In the genomic region with DNA sequence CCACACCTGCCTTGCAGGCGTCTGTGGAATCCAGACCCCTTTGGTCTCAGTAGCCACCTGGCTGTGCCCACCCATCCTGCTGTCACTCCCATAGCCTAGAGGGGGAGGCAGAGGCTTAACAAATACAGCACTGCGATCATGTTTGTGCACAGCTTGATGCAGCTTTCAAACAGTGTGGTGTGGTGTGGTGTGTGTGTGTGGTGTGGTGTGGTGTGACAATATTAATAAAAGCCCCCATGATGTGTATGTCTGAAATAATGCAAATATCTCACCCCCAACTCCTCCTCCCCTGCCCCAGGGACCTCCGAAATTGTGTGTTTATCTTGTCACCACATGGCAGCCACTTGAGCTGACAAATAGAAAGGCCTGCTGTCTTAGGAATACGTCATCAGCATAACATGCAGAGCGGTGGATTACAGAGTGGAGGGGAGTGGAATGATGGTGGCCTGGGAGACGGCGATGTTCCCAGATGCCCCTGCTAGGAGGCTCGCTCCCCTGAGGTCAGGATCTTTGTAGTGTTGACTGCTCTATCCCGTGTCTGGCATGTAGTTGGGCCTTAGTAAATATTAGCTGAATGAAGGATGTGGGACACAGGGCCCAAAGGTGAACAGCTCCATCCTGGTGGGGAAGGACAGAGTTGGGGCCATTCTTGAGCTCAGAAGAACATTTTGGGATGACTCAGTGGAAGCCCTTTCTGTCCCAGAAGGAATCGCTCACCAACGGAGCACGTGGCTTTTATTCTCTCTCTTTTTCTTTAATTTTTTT, we compare ENCODE assay signal across 8 cellular contexts. TPM values are rescaled to one million over a fixed set of nuclear protein-coding genes. Genes with fewer than 3 reads are reported as not detected.
DNase-seq lines count a peak whose midpoint lies in the region; ATAC-seq, FAIRE-seq and TF ChIP-seq lines count a peak whose summit lies in the region.
"Had no signal": no experiment of that assay in that cellular context is flagged by ENCODE, and none has a peak within 500 bp of the region (broad histone marks: within the 10 kb centered on the region; RNA-seq: fewer than 3 reads in every experiment).

No MANE protein-coding gene starts in this region.

- H3K4me3 ChIP-seq in adrenal gland (no peak overlapping the region), right cardiac atrium (ENCODE audit: low read length) (no peak overlapping the region), small intestine (ENCODE audit: low read depth in 1 of 2, low read length in 2 of 2) (peak overlapping the region in 1 of 2 donors; percentile 97), left lung (no peak overlapping the region)

- TF ChIP-seq CTCF in GM10266 (IDR thresholded peaks at IDR 0.05; ENCODE audit: control insufficient read depth, insufficient read depth, low read depth, missing control alignments) (peak; percentile 70), adrenal gland (IDR thresholded peaks at IDR 0.05) (peak in 5 of 6 experiments; percentile 11 to 44 (median 27)), left lung (IDR thresholded peaks at IDR 0.05) (no peak)

- H3K36me3 ChIP-seq in adrenal gland (replicated peaks in 1 of 2), result peaks cover 0 to 11% of the 10 kb centered on the region in 2 donors
- peaks cover 0 to 5% of the 10 kb centered on the region in 2 donors for H3K36me3 ChIP-seq in small intestine (ENCODE audit: control insufficient read depth in 2 of 2, insufficient read depth in 2 of 2, low read length in 2 of 2)
- H3K36me3 ChIP-seq in left lung, result peaks cover 0 to 12% of the 10 kb centered on the region in 2 donors

- peak overlapping the region in 4 of 5 donors; percentile 49 to 83 (median 76) for H3K27ac ChIP-seq in adrenal gland
- peak overlapping the region; percentile 94 for H3K27ac ChIP-seq in right cardiac atrium (ENCODE audit: low read length)
- H3K27ac ChIP-seq in small intestine (ENCODE audit: low read depth in 1 of 2, low read length in 1 of 2), result peak overlapping the region; percentile 12 to 79
- H3K27ac ChIP-seq in left lung, result peak overlapping the region in 1 of 2 donors; percentile 53

- H3K27me3 ChIP-seq in adrenal gland, result no peaks in the 10 kb centered on the region
- no peaks in the 10 kb centered on the region for H3K27me3 ChIP-seq in right cardiac atrium (ENCODE audit: control insufficient read depth, insufficient read depth)
- no peaks in the 10 kb centered on the region for H3K27me3 ChIP-seq in small intestine (ENCODE audit: control insufficient read depth in 2 of 2, insufficient read depth in 2 of 2, low read length in 2 of 2)
- no peaks in the 10 kb centered on the region for H3K27me3 ChIP-seq in left lung

- H3K4me1 ChIP-seq in adrenal gland (replicated peaks in 1 of 2) (peaks cover 31 to 41% of the 10 kb centered on the region in 2 donors), right cardiac atrium (ENCODE audit: control insufficient read depth, insufficient read depth, low read length) (peaks cover 14% of the 10 kb centered on the region), small intestine (ENCODE audit: control insufficient read depth in 2 of 2, insufficient read depth in 1 of 2, low read depth in 1 of 2, low read length in 1 of 2) (peaks cover 2 to 7% of the 10 kb centered on the region in 2 donors), left lung (peaks cover 13 to 41% of the 10 kb centered on the region in 2 donors)

- DNase-seq in GM10266 (ENCODE audit: extremely low spot score) (no peak), NCI-H2029 treated with DMSO at 0.1 percent for 48 hours (lab: John Stamatoyannopoulos, UW) (peak; percentile 9), adrenal gland (peak in 2 of 7 donors; percentile 44 to 73), right cardiac atrium (no peak), small intestine (no peak), left lung (no peak), posterior vena cava (ENCODE audit: low spot score) (no peak)

- no peaks in the 10 kb centered on the region for H3K9me3 ChIP-seq in adrenal gland (replicated peaks in 1 of 3)
- H3K9me3 ChIP-seq in right cardiac atrium (ENCODE audit: control insufficient read depth, low read length), result no peaks in the 10 kb centered on the region
- H3K9me3 ChIP-seq in small intestine (ENCODE audit: control insufficient read depth, low read depth), result no peaks in the 10 kb centered on the region
- H3K9me3 ChIP-seq in left lung, result no peaks in the 10 kb centered on the region

- no peak for TF ChIP-seq POLR2A in adrenal gland (IDR thresholded peaks at IDR 0.05)

- ATAC-seq in right cardiac atrium, result peak in 1 of 2 donors; percentile 32
- ATAC-seq in left lung, result no peak
- ATAC-seq: stimulated activated naive CD8-positive, alpha-beta T cell treated with anti-CD3 and anti-CD28 coated beads, Interleukin-15, amount 100 ng/mL, for 72 hours had no signal

- no peak for FAIRE-seq in small intestine (lab: Jason Lieb, UNC)

- WGBS in adrenal gland, 4 donors, result 35 to 45% (median 42%) methylated on average over 12 of the region's 12 CpGs
- 32% methylated on average over 12 of the region's 12 CpGs for WGBS in right cardiac atrium
- 29 to 43% (median 35%) methylated on average over 12 of the region's 12 CpGs for WGBS in small intestine, 3 donors

- intact Hi-C loops in adrenal gland (cut with DNase I) (no loop called here), right cardiac atrium (cut with DNase I) (no loop called here), left lung (cut with DNase I) (no loop called here), posterior vena cava (cut with DNase I) (no loop called here)

RNA-seq across cellular contexts. Expression of a gene that starts 2.8 kb away (rescaled TPM):
- total RNA-seq in adrenal gland, result 10 to 100 TPM; 16.2 to 49.7 (median 20.9) TPM
- polyA plus RNA-seq in adrenal gland, result 10 to 100 TPM in 2 of 3 donors, 1 to 10 TPM in 1; 10.0 to 41.9 (median 13.4) TPM
- total RNA-seq in right cardiac atrium, result 10 to 100 TPM; 18.6 to 21.7 (median 20.4) TPM
- 21.0 TPM for polyA plus RNA-seq in right cardiac atrium
- polyA plus RNA-seq in small intestine, result 10 to 100 TPM; 27.7 to 98.6 (median 87.0) TPM
- 10 to 100 TPM in 1 of 2 donors, 1 to 10 TPM in 1; 8.3 to 10.1 TPM for total RNA-seq in left lung
- total RNA-seq in posterior vena cava, result 1 to 10 TPM; 5.0 to 5.4 TPM

RNA-seq across cellular contexts. Expression of a gene that starts 14.1 kb away (rescaled TPM):
- 1,000 to 10,000 TPM in 3 of 8 donors, 100 to 1,000 TPM in 5; 623 to 2,904 (median 918) TPM for total RNA-seq in adrenal gland
- 1,000 to 10,000 TPM in 2 of 3 donors, 100 to 1,000 TPM in 1; 588 to 4,628 (median 4,577) TPM for polyA plus RNA-seq in adrenal gland
- 100 to 1,000 TPM; 438 to 693 (median 551) TPM for total RNA-seq in right cardiac atrium
- polyA plus RNA-seq in right cardiac atrium, result 1,338 TPM
- 100 to 1,000 TPM in 2 of 3 donors, 10 to 100 TPM in 1; 36.9 to 396 (median 232) TPM for polyA plus RNA-seq in small intestine
- 100 to 1,000 TPM; 826 to 851 TPM for total RNA-seq in left lung
- 1,000 to 10,000 TPM; 1,140 to 1,213 TPM for total RNA-seq in posterior vena cava

RNA-seq across cellular contexts. Expression of a gene that starts 21.9 kb away (rescaled TPM):
- 10 to 100 TPM in 5 of 8 donors, 1 to 10 TPM in 3; 8.1 to 18.7 (median 10.6) TPM for total RNA-seq in adrenal gland
- polyA plus RNA-seq in adrenal gland, result 10 to 100 TPM in 1 of 3 donors, 1 to 10 TPM in 2; 2.4 to 27.3 (median 9.8) TPM
- 1 to 10 TPM; 1.9 to 4.8 (median 3.1) TPM for total RNA-seq in right cardiac atrium
- polyA plus RNA-seq in right cardiac atrium, result 1.4 TPM
- polyA plus RNA-seq in small intestine, result 10 to 100 TPM; 20.8 to 29.1 (median 27.9) TPM
- 10 to 100 TPM; 14.0 to 40.7 TPM for total RNA-seq in left lung
- 1 to 10 TPM; 7.2 to 7.4 TPM for total RNA-seq in posterior vena cava

RNA-seq across cellular contexts. Expression of a gene that starts 24.8 kb away (rescaled TPM):
- total RNA-seq in adrenal gland (10 to 100 TPM; 23.2 to 51.1 (median 39.3) TPM), right cardiac atrium (10 to 100 TPM; 13.5 to 16.4 (median 14.4) TPM), left lung (10 to 100 TPM; 16.2 to 26.3 TPM), posterior vena cava (10 to 100 TPM; 12.0 to 13.8 TPM)
- polyA plus RNA-seq in adrenal gland (10 to 100 TPM; 26.7 to 90.7 (median 73.8) TPM), right cardiac atrium (16.3 TPM), small intestine (10 to 100 TPM; 22.6 to 28.9 (median 24.0) TPM)

RNA-seq across cellular contexts. Expression of a gene that starts 35.5 kb away (rescaled TPM):
- 100 to 1,000 TPM in 6 of 8 donors, 10 to 100 TPM in 2; 57.7 to 146 (median 105) TPM for total RNA-seq in adrenal gland
- polyA plus RNA-seq in adrenal gland, result 10 to 100 TPM; 24.6 to 43.1 (median 29.6) TPM
- 100 to 1,000 TPM in 1 of 4 donors, 10 to 100 TPM in 3; 84.8 to 105 (median 92.5) TPM for total RNA-seq in right cardiac atrium
- polyA plus RNA-seq in right cardiac atrium, result 82.1 TPM
- 10 to 100 TPM; 20.4 to 46.8 (median 27.6) TPM for polyA plus RNA-seq in small intestine
- 10 to 100 TPM; 70.9 to 84.9 TPM for total RNA-seq in left lung
- total RNA-seq in posterior vena cava, result 10 to 100 TPM; 93.8 to 95.8 TPM

Comparison
In these comparisons a context has a peak if more than half of its experiments do, and no peak if none do; other contexts are left out.
1. CTCF ChIP-seq: peak in GM10266 (single experiment) and adrenal gland (5 of 6); none in left lung (0 of 2).